ENCODE assay signal across 8 cellular contexts in the genomic region with DNA sequence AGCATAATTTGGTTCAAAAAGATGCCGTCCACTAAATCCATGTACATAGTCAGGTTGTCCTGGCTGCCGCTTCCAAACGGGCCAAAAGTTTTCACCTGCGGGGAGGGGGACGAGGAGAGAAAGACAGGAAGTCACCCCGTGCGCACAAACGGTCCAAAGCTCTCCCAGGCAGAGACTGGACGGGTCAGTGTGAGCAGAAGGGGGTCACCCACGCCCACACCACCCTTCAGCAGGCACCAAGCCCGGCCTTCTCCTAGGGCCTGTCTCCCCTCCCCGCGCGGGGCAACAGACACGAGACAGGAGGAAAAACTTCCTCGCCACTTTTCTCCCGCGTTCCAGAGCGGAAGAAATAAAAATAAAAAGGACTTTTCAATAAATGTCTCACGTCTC. TPM values are rescaled to one million over a fixed set of nuclear protein-coding genes. Genes with fewer than 3 reads are reported as not detected.
DNase-seq lines count a peak whose midpoint lies in the region; FAIRE-seq and TF ChIP-seq lines count a peak whose summit lies in the region.

No MANE protein-coding gene starts in this region.

- H3K9me3 ChIP-seq in stomach smooth muscle (ENCODE audit: control insufficient read depth in 2 of 2, low read length in 2 of 2): no peaks in the 10 kb centered on the region

- H3K27me3 ChIP-seq in stomach smooth muscle (ENCODE audit: control insufficient read depth in 1 of 2, insufficient read depth in 2 of 2, low read length in 2 of 2): no peaks in the 10 kb centered on the region

- DNase-seq in activated CD8-positive, alpha-beta memory T cell treated with anti-CD3 and anti-CD28 coated beads for 24 hours: peak; percentile 75
- DNase-seq in activated CD8-positive, alpha-beta memory T cell treated with anti-CD3 and anti-CD28 coated beads, Interleukin-2, amount 50 U/mL, for 48 hours: no peak
- peak; percentile 40 for DNase-seq in activated CD4-positive, alpha-beta memory T cell treated with anti-CD3 and anti-CD28 coated beads, Interleukin-2, amount 10 ng/mL, durations not matched to agents 7 days and 5 days
- DNase-seq in iPS-NIHi11 (ENCODE audit: low spot score) (peak; percentile 24), GM12892 (ENCODE audit: insufficient read length) (no peak), H54 (ENCODE audit: insufficient read length, low spot score) (no peak), G401 (ENCODE audit: low spot score) (no peak)

- H3K27ac Mint-ChIP-seq in activated CD4-positive, alpha-beta memory T cell treated with anti-CD3 and anti-CD28 coated beads, Interleukin-2, amount 10 ng/mL, durations not matched to agents 7 days and 5 days: peak overlapping the region; percentile 99

- POLR2A ChIA-PET in activated CD4-positive, alpha-beta memory T cell treated with anti-CD3 and anti-CD28 coated beads, Interleukin-2, amount 10 ng/mL, durations not matched to agents 7 days and 5 days (lab: Charles Lee): interaction anchor here (0.8 to 10.1 kb wide), 19 partner anchors 11 to 451 kb away, joined by 3 to 308 read pairs (median 10); a partner anchor contains a TSS

- in situ Hi-C loops in G401 (cut with HindIII; ENCODE audit: low sequenced_read_pairs): no loop called here

- TF ChIP-seq POLR2A in GM12892 (IDR thresholded peaks at IDR 0.05; ENCODE audit: low read depth, low read length) (no peak; the same call in 1 of the 2 replicates), H54 (IDR thresholded peaks at IDR 0.05; ENCODE audit: low read depth, low read length) (no peak)

- peaks cover 45% of the 10 kb centered on the region for H3K4me1 Mint-ChIP-seq in activated CD4-positive, alpha-beta memory T cell treated with anti-CD3 and anti-CD28 coated beads, Interleukin-2, amount 10 ng/mL, durations not matched to agents 7 days and 5 days

- H3K4me1 ChIP-seq in stomach smooth muscle (ENCODE audit: control insufficient read depth, insufficient read depth, low read length): peaks cover 28% of the 10 kb centered on the region

- CTCF ChIA-PET in activated CD4-positive, alpha-beta memory T cell treated with anti-CD3 and anti-CD28 coated beads, Interleukin-2, amount 10 ng/mL, durations not matched to agents 7 days and 5 days (lab: Charles Lee): interaction anchor here (1.2 to 10.3 kb wide), 15 partner anchors 11 to 104 kb away, joined by 3 to 105 read pairs (median 9); no protein-coding TSS in a partner anchor

- H3K9me3 Mint-ChIP-seq in activated CD4-positive, alpha-beta memory T cell treated with anti-CD3 and anti-CD28 coated beads, Interleukin-2, amount 10 ng/mL, durations not matched to agents 7 days and 5 days: no peaks in the 10 kb centered on the region

- peaks cover 49% of the 10 kb centered on the region for H3K36me3 Mint-ChIP-seq in activated CD4-positive, alpha-beta memory T cell treated with anti-CD3 and anti-CD28 coated beads, Interleukin-2, amount 10 ng/mL, durations not matched to agents 7 days and 5 days (ENCODE audit: low read depth)

- H3K9ac ChIP-seq in stomach smooth muscle (ENCODE audit: low read length in 2 of 2): peak overlapping the region; percentile 29 to 66

- no peak overlapping the region for H3K27ac ChIP-seq in stomach smooth muscle (ENCODE audit: low read length)

- H3K4me3 ChIP-seq in stomach smooth muscle (ENCODE audit: low read length in 2 of 2): peak overlapping the region; percentile 60 to 74

- no peak for FAIRE-seq in GM12892 (lab: Jason Lieb, UNC)
- no peak for FAIRE-seq in H54 (lab: Jason Lieb, UNC)

- peak overlapping the region; percentile 99 for H3K4me3 Mint-ChIP-seq in activated CD4-positive, alpha-beta memory T cell treated with anti-CD3 and anti-CD28 coated beads, Interleukin-2, amount 10 ng/mL, durations not matched to agents 7 days and 5 days

- peaks cover 8% of the 10 kb centered on the region for H3K27me3 Mint-ChIP-seq in activated CD4-positive, alpha-beta memory T cell treated with anti-CD3 and anti-CD28 coated beads, Interleukin-2, amount 10 ng/mL, durations not matched to agents 7 days and 5 days

- no peaks in the 10 kb centered on the region for H3K36me3 ChIP-seq in stomach smooth muscle (ENCODE audit: control insufficient read depth in 2 of 2, insufficient read depth in 2 of 2, low read length in 2 of 2)

RNA-seq across cellular contexts. Expression of a gene that starts 0.9 kb away (rescaled TPM):
- total RNA-seq in activated CD4-positive, alpha-beta memory T cell treated with anti-CD3 and anti-CD28 coated beads, Interleukin-2, amount 10 ng/mL, durations not matched to agents 7 days and 5 days: 100 to 1,000 TPM; 168 to 175 TPM
- polyA plus RNA-seq in GM12892 (2012; ENCODE audit: missing spikeins): 37.7 TPM
- total RNA-seq in G401 (2014; rRNA removed; shearing (Covaris generic)): 14.0 and 16.9 TPM in 2 replicates

Comparison
In these comparisons a context has a peak if more than half of its experiments do, and no peak if none do; other contexts are left out.
1. DNase-seq: peak in activated CD8-positive, alpha-beta memory T cell treated with anti-CD3 and anti-CD28 coated beads for 24 hours (single experiment), activated CD4-positive, alpha-beta memory T cell treated with anti-CD3 and anti-CD28 coated beads, Interleukin-2, amount 10 ng/mL, durations not matched to agents 7 days and 5 days (single experiment) and iPS-NIHi11 (single experiment); none in activated CD8-positive, alpha-beta memory T cell treated with anti-CD3 and anti-CD28 coated beads, Interleukin-2, amount 50 U/mL, for 48 hours (single experiment), GM12892 (single experiment), H54 (single experiment) and G401 (single experiment).